8 cellular contexts compared by ENCODE assay signal in the genomic region with DNA sequence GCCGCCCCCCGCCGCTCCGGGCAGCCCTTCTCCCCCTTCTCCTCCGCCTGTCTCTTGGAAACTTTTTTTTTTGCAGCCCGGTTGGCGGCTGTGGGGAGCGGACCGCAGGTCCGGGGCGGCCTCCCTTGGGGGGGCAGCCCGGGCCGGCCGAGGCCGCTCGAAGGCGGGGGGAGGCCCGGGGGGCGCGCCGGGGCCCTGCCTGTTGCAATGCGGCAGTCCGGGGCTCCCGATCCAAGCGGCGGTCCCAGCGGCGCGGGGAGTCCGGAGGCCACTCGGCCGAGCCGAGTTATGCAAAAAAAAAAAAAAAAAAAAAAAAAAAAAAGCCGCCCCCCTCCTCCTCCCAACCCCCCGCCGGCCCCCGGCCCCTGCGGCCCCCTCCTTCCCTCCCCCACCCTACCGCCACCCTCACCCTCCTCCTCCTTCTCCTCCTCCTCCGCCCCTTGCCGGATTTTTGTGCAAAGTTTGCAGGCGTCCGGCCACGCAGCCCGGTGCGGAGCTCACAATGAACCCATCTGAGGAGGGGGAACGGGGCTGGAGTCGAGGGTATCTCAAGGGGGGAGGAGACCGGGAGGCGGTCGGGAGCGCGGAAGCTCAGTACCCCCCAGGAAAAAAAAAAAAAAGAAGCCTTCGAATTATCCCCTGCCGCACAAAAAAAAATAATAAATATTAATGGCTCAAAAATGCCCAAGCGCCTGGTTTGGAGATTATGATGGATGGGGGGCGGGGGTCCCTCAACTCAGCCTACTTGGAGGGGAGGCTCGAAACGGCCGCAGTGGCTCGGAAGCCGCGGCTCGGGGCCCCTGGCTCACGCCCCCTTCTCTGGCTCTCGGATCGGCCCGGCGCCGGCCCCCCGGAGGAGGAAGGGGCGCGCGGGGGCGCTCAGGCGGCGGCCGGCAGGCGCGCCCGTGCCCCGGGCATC.
A peak's percentile ranks its signal among the peaks of the same experiment; 100 is the strongest.
DNase-seq lines count a peak whose midpoint lies in the region; TF ChIP-seq lines count a peak whose summit lies in the region.

A gene (minus strand): TSS at position 291 of the 919 bp plus-strand sequence. CDS start 338 bp downstream, outside the sequence.

- no peaks in the 10 kb centered on the region for H3K9me2 ChIP-seq in MM.1S (replicated peaks; ENCODE audit: insufficient read depth, low read length)

- TF ChIP-seq CTCF in MM.1S (IDR thresholded peaks at IDR 0.05; ENCODE audit: low read length): no peak

- no peaks in the 10 kb centered on the region for H3K36me3 ChIP-seq in MM.1S (replicated peaks; ENCODE audit: insufficient read depth, low read length)
- no peaks in the 10 kb centered on the region for H3K36me3 ChIP-seq in muscle layer of duodenum (ENCODE audit: control insufficient read depth in 1 of 2, insufficient read depth in 2 of 2, low read length in 2 of 2)

- H3K4me3 ChIP-seq in MM.1S (ENCODE audit: low read length) (peak within 1 kb of the TSS; percentile 79), muscle layer of duodenum (ENCODE audit: low read depth in 1 of 2, low read length in 2 of 2) (peak within 1 kb of the TSS; percentile 46 to 76)

- H2AFZ ChIP-seq in MM.1S (ENCODE audit: low read length): peak within 1 kb of the TSS; percentile 70

- H3K27me3 ChIP-seq in MM.1S (replicated peaks; ENCODE audit: insufficient read depth, low read length) (peaks cover 55% of the 10 kb centered on the region), muscle layer of duodenum (ENCODE audit: low read depth, low read length) (peaks cover 6% of the 10 kb centered on the region)

- H3K27ac ChIP-seq in MM.1S (ENCODE audit: low read length): no peak within 1 kb of the TSS
- no peak within 1 kb of the TSS for H3K27ac ChIP-seq in muscle layer of duodenum (ENCODE audit: low read length)

- peak within 1 kb of the TSS; percentile 98 for H3K4me2 ChIP-seq in MM.1S (ENCODE audit: low read depth, low read length)

- DNase-seq in D341Med (ENCODE audit: low spot score) (peak; percentile 51), MM.1S (no peak), ecto neural progenitor cell (ENCODE audit: low spot score) (peak; percentile 65), SKM-1 (lab: John Stamatoyannopoulos, UW; ENCODE audit: unreplicated experiment) (no peak), GDM1 (lab: John Stamatoyannopoulos, UW) (no peak), SKM-1 treated with dmso at 0.1 percent for 144 hours (lab: John Stamatoyannopoulos, UW; ENCODE audit: unreplicated experiment) (no peak), pons (ENCODE audit: low spot score) (no peak)

- no peaks in the 10 kb centered on the region for H4K20me1 ChIP-seq in MM.1S (ENCODE audit: insufficient read depth, low read length)

- 0 out of 2 replicates have a peak, but pooled peaks cover 7% of the 10 kb centered on the region for H3F3A ChIP-seq in MM.1S (ENCODE audit: insufficient read depth, low read length)

- H3K9me3 ChIP-seq in MM.1S (replicated peaks; ENCODE audit: insufficient read depth, low read length) (no peaks in the 10 kb centered on the region), muscle layer of duodenum (ENCODE audit: control insufficient read depth in 1 of 2, low read length in 2 of 2) (no peaks in the 10 kb centered on the region)

- 0 out of 2 replicates have a peak, but pooled peaks cover under 1% of the 10 kb centered on the region for H3K4me1 ChIP-seq in MM.1S (ENCODE audit: low read length)
- H3K4me1 ChIP-seq in muscle layer of duodenum (ENCODE audit: control insufficient read depth in 1 of 2, insufficient read depth in 2 of 2, low read length in 2 of 2): peaks cover 0 to 39% of the 10 kb centered on the region in 2 donors

- no peaks in the 10 kb centered on the region for H3K79me2 ChIP-seq in MM.1S (ENCODE audit: low read length)

- peak within 1 kb of the TSS; percentile 21; the same call in 1 of the 2 replicates for H3K9ac ChIP-seq in MM.1S (ENCODE audit: low read length)

Comparison
In these comparisons a context has a peak if more than half of its experiments do, and no peak if none do; other contexts are left out.
1. DNase-seq: peak in D341Med (single experiment) and ecto neural progenitor cell (single experiment); none in MM.1S (single experiment), SKM-1 (single experiment), GDM1 (single experiment), SKM-1 treated with dmso at 0.1 percent for 144 hours (single experiment) and pons (single experiment).